ENCODE assay signal across 9 cellular contexts in the genomic region with DNA sequence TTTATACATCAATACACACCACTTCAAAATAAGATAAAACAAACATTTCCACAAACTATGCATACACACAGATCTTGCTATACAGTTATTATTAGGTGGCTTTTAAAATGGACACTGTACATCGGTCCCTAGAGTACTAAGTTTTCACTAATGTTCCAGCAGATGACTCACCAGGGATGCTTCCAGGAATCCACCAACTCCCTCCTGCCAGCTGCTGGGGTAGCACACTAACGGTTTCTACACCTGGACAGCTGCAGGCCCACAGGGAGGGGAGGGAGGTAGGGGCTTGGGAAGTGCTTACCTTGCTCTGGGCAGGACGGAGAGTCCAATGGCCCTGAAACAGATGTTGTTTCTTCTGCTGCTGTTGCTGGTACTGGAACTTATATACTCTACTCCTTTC. TPM values are rescaled to one million over a fixed set of nuclear protein-coding genes. Genes with fewer than 3 reads are reported as not detected.
DNase-seq lines count a peak whose midpoint lies in the region; ATAC-seq and TF ChIP-seq lines count a peak whose summit lies in the region.
"Had no signal": no experiment of that assay in that cellular context is flagged by ENCODE, and none has a peak within 500 bp of the region (broad histone marks: within the 10 kb centered on the region; RNA-seq: fewer than 3 reads in every experiment).

TSS of gene IL12B (minus strand) at position 357 of the 400 bp plus-strand sequence. CDS start 3,705 bp downstream, outside the sequence.

- peak within 1 kb of the TSS; percentile 64 for H3K4me3 Mint-ChIP-seq in CD8-positive, alpha-beta T cell

- H3K9me3 ChIP-seq in CD8-positive, alpha-beta T cell (ENCODE audit: low read length), result no peaks in the 10 kb centered on the region
- H3K9me3 ChIP-seq in MG63, result no peaks in the 10 kb centered on the region
- no peaks in the 10 kb centered on the region for H3K9me3 ChIP-seq in neuron (ENCODE audit: low read length)
- H3K9me3 ChIP-seq in aorta (ENCODE audit: control insufficient read depth, low read length), result no peaks in the 10 kb centered on the region
- H3K9me3 ChIP-seq: SJSA1 had no signal

- CTCF ChIA-PET in CD8-positive, alpha-beta T cell (lab: Charles Lee), result interaction anchor here (1.1 to 1.7 kb wide), 3 partner anchors 13 to 173 kb away, joined by 3 to 4 read pairs (median 4); no protein-coding TSS in a partner anchor

- H3K4me1 Mint-ChIP-seq in CD8-positive, alpha-beta T cell (ENCODE audit: low read depth), result peaks cover 15% of the 10 kb centered on the region

- ATAC-seq in CD8-positive, alpha-beta T cell, result no peak
- ATAC-seq in GM21360 (IDR thresholded peaks at IDR 0.05; ENCODE audit: unreplicated experiment) (no peak), aorta (ENCODE audit: low FRiP score) (no peak), HG02588 (IDR thresholded peaks at IDR 0.05; ENCODE audit: unreplicated experiment) (no peak)

- intact Hi-C loops in CD8-positive, alpha-beta T cell (cut with DNase I, micrococcal nuclease), result loop anchor here (5.0 to 10.0 kb wide), 6 partner anchors 82 to 1015 kb away; partner anchors contain the start of gene ADRA1B (in 1 of the 2)
- intact Hi-C loops in aorta (cut with DNase I), result no loop called here

- H3K4me1 ChIP-seq in CD8-positive, alpha-beta T cell (ENCODE audit: insufficient read depth, low read length), result peaks cover 4% of the 10 kb centered on the region
- H3K4me1 ChIP-seq in neuron (ENCODE audit: insufficient read depth, low read length) (no peaks in the 10 kb centered on the region), aorta (ENCODE audit: control insufficient read depth in 1 of 2, insufficient read depth in 2 of 2, low read length in 2 of 2) (no peaks in the 10 kb centered on the region)

- H3K4me3 ChIP-seq in CD8-positive, alpha-beta T cell (ENCODE audit: low read depth, low read length), result peak within 1 kb of the TSS; percentile 42
- H3K4me3 ChIP-seq in MG63, result peak within 1 kb of the TSS; percentile 44
- H3K4me3 ChIP-seq in choroid plexus epithelial cell (ENCODE audit: low read depth, low read length), result peak within 1 kb of the TSS; percentile 62
- H3K4me3 ChIP-seq in neuron (ENCODE audit: low read length), result peak within 1 kb of the TSS; percentile 36
- peak within 1 kb of the TSS in 1 of 2 donors; percentile 28 for H3K4me3 ChIP-seq in aorta (ENCODE audit: low read length in 2 of 2)
- H3K4me3 ChIP-seq: SJSA1 had no signal

- no peak within 1 kb of the TSS for H3K27ac Mint-ChIP-seq in CD8-positive, alpha-beta T cell

- WGBS in aorta, 2 donors, result 44 to 50% methylated on average over 3 of the region's 3 CpGs

- H3K27me3 ChIP-seq in CD8-positive, alpha-beta T cell (ENCODE audit: insufficient read depth, low read length), result no peaks in the 10 kb centered on the region
- H3K27me3 ChIP-seq in MG63 (no peaks in the 10 kb centered on the region), neuron (ENCODE audit: insufficient read depth, low read length) (peaks cover 32% of the 10 kb centered on the region), aorta (ENCODE audit: control insufficient read depth in 1 of 2, insufficient read depth in 2 of 2, low read length in 1 of 2) (no peaks in the 10 kb centered on the region)
- H3K27me3 ChIP-seq: SJSA1 had no signal

- no peaks in the 10 kb centered on the region for H3K36me3 ChIP-seq in CD8-positive, alpha-beta T cell (ENCODE audit: insufficient read depth, low read length)
- H3K36me3 ChIP-seq in MG63 (no peaks in the 10 kb centered on the region), neuron (ENCODE audit: insufficient read depth, low read length) (no peaks in the 10 kb centered on the region), aorta (ENCODE audit: control insufficient read depth in 1 of 2, insufficient read depth in 2 of 2, low read length in 1 of 2) (no peaks in the 10 kb centered on the region)
- H3K36me3 ChIP-seq: SJSA1 had no signal

- POLR2A ChIA-PET in CD8-positive, alpha-beta T cell (lab: Charles Lee), result no interaction called here

- no peaks in the 10 kb centered on the region for H3K9me3 Mint-ChIP-seq in CD8-positive, alpha-beta T cell

- peak within 1 kb of the TSS; percentile 52 for H2AFZ ChIP-seq in neuron (ENCODE audit: low read depth, low read length)

- H3K27me3 Mint-ChIP-seq in CD8-positive, alpha-beta T cell (ENCODE audit: low read depth), result peaks cover 17% of the 10 kb centered on the region

- TF ChIP-seq CTCF in CD8-positive, alpha-beta T cell (IDR thresholded peaks at IDR 0.05), result no peak
- no peak for TF ChIP-seq CTCF in choroid plexus epithelial cell (conservative IDR thresholded peaks at IDR 0.05; ENCODE audit: low read depth, low read length)

- no peak for DNase-seq in CD8-positive, alpha-beta T cell
- DNase-seq in MG63, result peak; percentile 77
- DNase-seq in choroid plexus epithelial cell (ENCODE audit: low read depth), result no peak
- no peak for DNase-seq in aorta
- no peak for DNase-seq in NCI-H2227 (lab: John Stamatoyannopoulos, UW; ENCODE audit: unreplicated experiment)

- no peaks in the 10 kb centered on the region for H3K36me3 Mint-ChIP-seq in CD8-positive, alpha-beta T cell

- no peak within 1 kb of the TSS for H3K27ac ChIP-seq in CD8-positive, alpha-beta T cell (ENCODE audit: low read depth, low read length)
- H3K27ac ChIP-seq in aorta (ENCODE audit: low read depth in 1 of 2, low read length in 2 of 2), result no peak within 1 kb of the TSS
- H3K27ac ChIP-seq: SJSA1 had no signal

RNA-seq across cellular contexts. Expression of gene IL12B, which starts in this region (rescaled TPM):
- not detected for total RNA-seq in CD8-positive, alpha-beta T cell
- total RNA-seq in MG63 (2014; rRNA removed; shearing (Covaris generic); ENCODE audit: low replicate concordance), result not detected in 2 replicates
- total RNA-seq in aorta, result not detected
- polyA plus RNA-seq in aorta, result not detected

Comparison
In these comparisons a context has a peak if more than half of its experiments do, and no peak if none do; other contexts are left out.
1. Peak in DNase-seq and H3K4me3 ChIP-seq in MG63; RNA of the gene not detected or under 1 TPM.
2. intact Hi-C loops: an anchor here in CD8-positive, alpha-beta T cell (5.0 to 10.0 kb wide); none called in aorta.